ENCODE assay signal across 24 cellular contexts in genomic region chr2:33375054-33375453, GRCh38.
DNase-seq lines count a peak whose midpoint lies in the region; ATAC-seq, FAIRE-seq and TF ChIP-seq lines count a peak whose summit lies in the region.
"Had no signal": no experiment of that assay in that cellular context is flagged by ENCODE, and none has a peak within 500 bp of the region (broad histone marks: within the 10 kb centered on the region; RNA-seq: fewer than 3 reads in every experiment).

No MANE protein-coding gene starts in this region.

- H3K4me3 Mint-ChIP-seq in activated CD4-positive, alpha-beta memory T cell treated with anti-CD3 and anti-CD28 coated beads for 36 hours = no peak overlapping the region
- H3K4me3 Mint-ChIP-seq: activated T-cell treated with anti-CD3 and anti-CD28 coated beads, Interleukin-2, amount 50 U/mL, for 72 hours; CD14-positive monocyte; naive B cell had no signal

- no peak overlapping the region for H3K27ac ChIP-seq in body of pancreas
- H3K27ac ChIP-seq: uterus had no signal

- no peaks in the 10 kb centered on the region for H3K36me3 ChIP-seq in body of pancreas (replicated peaks in 1 of 2; ENCODE audit: insufficient read depth in 1 of 2, low read depth in 2 of 2)
- H3K36me3 ChIP-seq: uterus had no signal

- CTCF ChIA-PET in activated CD4-positive, alpha-beta memory T cell treated with anti-CD3 and anti-CD28 coated beads for 36 hours (lab: Charles Lee) = interaction anchor here (0.9 to 1.2 kb wide), 2 partner anchors 13 to 353 kb away, joined by 3 to 4 read pairs; no protein-coding TSS in a partner anchor

- POLR2A ChIA-PET in activated CD4-positive, alpha-beta memory T cell treated with anti-CD3 and anti-CD28 coated beads for 36 hours (lab: Charles Lee) = no interaction called here

- H3K27me3 Mint-ChIP-seq in activated CD4-positive, alpha-beta memory T cell treated with anti-CD3 and anti-CD28 coated beads for 36 hours = peaks cover 4% of the 10 kb centered on the region
- H3K27me3 Mint-ChIP-seq: naive B cell had no signal

- H3K36me3 Mint-ChIP-seq in activated CD4-positive, alpha-beta memory T cell treated with anti-CD3 and anti-CD28 coated beads for 36 hours = no peaks in the 10 kb centered on the region
- H3K36me3 Mint-ChIP-seq: CD14-positive monocyte, naive B cell had no signal

- ATAC-seq in body of pancreas (no peak), GM21360 (IDR thresholded peaks at IDR 0.05; ENCODE audit: unreplicated experiment) (no peak)
- ATAC-seq: activated T-cell treated with anti-CD3 and anti-CD28 coated beads, Interleukin-2, amount 50 U/mL, for 72 hours had no signal

- 73 to 79% methylated on average over 7 of the region's 7 CpGs for WGBS in body of pancreas, 2 donors

- no peaks in the 10 kb centered on the region for H3K9me3 Mint-ChIP-seq in activated CD4-positive, alpha-beta memory T cell treated with anti-CD3 and anti-CD28 coated beads for 36 hours
- H3K9me3 Mint-ChIP-seq: activated T-cell treated with anti-CD3 and anti-CD28 coated beads, Interleukin-2, amount 50 U/mL, for 72 hours; naive B cell had no signal

- in situ Hi-C loops in astrocyte of the spinal cord (cut with HindIII; ENCODE audit: low sequenced_read_pairs) = no loop called here

- TF ChIP-seq POLR2A in H54 (IDR thresholded peaks at IDR 0.05; ENCODE audit: low read depth, low read length) = no peak
- no peak for TF ChIP-seq POLR2A in body of pancreas (IDR thresholded peaks at IDR 0.05)

- H3K27me3 ChIP-seq in body of pancreas = no peaks in the 10 kb centered on the region
- H3K27me3 ChIP-seq: uterus had no signal

- H3K4me3 ChIP-seq in astrocyte of the spinal cord (ENCODE audit: low read depth, low read length) (no peak overlapping the region), foreskin fibroblast (ENCODE audit: low read depth in 1 of 2, low read length in 2 of 2) (no peak overlapping the region), body of pancreas (no peak overlapping the region)
- H3K4me3 ChIP-seq: uterus had no signal

- DNase-seq in A172 (ENCODE audit: low spot score) = peak; percentile 69
- peak; percentile 11 for DNase-seq in H54 (ENCODE audit: insufficient read length, low spot score)
- peak; percentile 56 for DNase-seq in astrocyte of the spinal cord (ENCODE audit: low read depth, low spot score)
- DNase-seq in foreskin fibroblast = peak; percentile 41 to 44
- no peak for DNase-seq in NCI-H2171 treated with DMSO at 0.1 percent for 48 hours (lab: John Stamatoyannopoulos, UW)
- no peak for DNase-seq in activated CD4-positive, alpha-beta memory T cell treated with anti-CD3 and anti-CD28 coated beads for 36 hours
- no peak for DNase-seq in body of pancreas
- DNase-seq: ACHN; activated CD4-positive, alpha-beta T cell treated with anti-CD3 and anti-CD28 coated beads for 1 hour; activated naive CD4-positive, alpha-beta T cell treated with anti-CD3 and anti-CD28 coated beads, Interleukin-2, amount 50 U/mL, for 16 hours; activated T-cell treated with anti-CD3 and anti-CD28 coated beads, Interleukin-2, amount 50 U/mL, for 72 hours; anterior cingulate cortex; GF-D8; KG1; kidney glomerular epithelial cell; mesenchymal stem cell; naive B cell; NCI-H2029; NK-92 treated with Interleukin-12 subunit alpha and Interleukin-12 subunit beta, amount 100 ng/mL, for 24 hours; occipital lobe; stimulated activated CD4-positive, alpha-beta T cell treated with anti-CD3 and anti-CD28 coated beads, Interleukin-15, amount 100 ng/mL, for 24 hours; uterus had no signal

- TF ChIP-seq CTCF in astrocyte of the spinal cord (IDR thresholded peaks at IDR 0.05; ENCODE audit: low read depth, low read length) (no peak), foreskin fibroblast (IDR thresholded peaks at IDR 0.05; ENCODE audit: low read depth, low read length) (no peak), body of pancreas (IDR thresholded peaks at IDR 0.05) (no peak)

- no peaks in the 10 kb centered on the region for H3K9me3 ChIP-seq in body of pancreas
- H3K9me3 ChIP-seq: uterus had no signal

- H3K4me1 ChIP-seq in body of pancreas = no peaks in the 10 kb centered on the region
- H3K4me1 ChIP-seq: uterus had no signal

- H3K27ac Mint-ChIP-seq in activated CD4-positive, alpha-beta memory T cell treated with anti-CD3 and anti-CD28 coated beads for 36 hours = no peak overlapping the region
- H3K27ac Mint-ChIP-seq: activated T-cell treated with anti-CD3 and anti-CD28 coated beads, Interleukin-2, amount 50 U/mL, for 72 hours; naive B cell had no signal

- intact Hi-C loops in activated CD4-positive, alpha-beta memory T cell treated with anti-CD3 and anti-CD28 coated beads for 36 hours (cut with micrococcal nuclease) = loop anchor here (10.0 kb wide), 2 partner anchors 340 to 430 kb away; partner anchors contain the start of gene LTBP1
- intact Hi-C loops in body of pancreas (cut with DNase I) = loop anchor here (10.0 kb wide), 1 partner anchor 340 kb away; no protein-coding TSS in a partner anchor

- FAIRE-seq in H54 (lab: Jason Lieb, UNC) = peak; percentile 58

- H3K4me1 Mint-ChIP-seq in activated CD4-positive, alpha-beta memory T cell treated with anti-CD3 and anti-CD28 coated beads for 36 hours (ENCODE audit: low read depth) = no peaks in the 10 kb centered on the region

Comparison
In these comparisons a context has a peak if more than half of its experiments do, and no peak if none do; other contexts are left out.
1. DNase-seq: peak in A172 (single experiment), H54 (single experiment), astrocyte of the spinal cord (single experiment) and foreskin fibroblast (2 of 2); none in NCI-H2171 treated with DMSO at 0.1 percent for 48 hours (single experiment), activated CD4-positive, alpha-beta memory T cell treated with anti-CD3 and anti-CD28 coated beads for 36 hours (single experiment) and body of pancreas (0 of 4).